8 cellular contexts compared by ENCODE assay signal in the genomic region with DNA sequence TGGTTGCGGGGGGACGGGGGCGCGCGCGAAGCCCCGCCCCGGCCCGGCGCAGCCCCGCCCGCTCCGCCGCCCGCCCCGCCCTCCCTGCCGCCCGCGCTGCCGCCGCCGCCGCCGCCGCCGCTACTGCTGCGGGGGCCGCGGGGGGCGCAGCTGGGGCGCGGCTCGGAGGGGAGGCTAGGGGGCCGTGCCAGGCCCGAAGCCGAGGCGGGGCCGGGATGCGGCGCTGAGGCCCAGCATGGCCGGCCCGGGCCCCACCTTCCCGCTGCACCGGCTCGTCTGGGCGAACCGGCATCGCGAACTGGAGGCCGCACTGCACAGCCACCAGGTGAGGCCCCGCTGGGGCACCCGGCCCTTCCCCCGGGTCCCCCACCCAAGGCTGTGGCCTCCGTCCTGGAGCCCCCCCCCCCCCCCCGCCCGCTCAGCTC. TPM values are rescaled to one million over a fixed set of nuclear protein-coding genes. Genes with fewer than 3 reads are reported as not detected.
A peak's percentile ranks its signal among the peaks of the same experiment; 100 is the strongest.
DNase-seq lines count a peak whose midpoint lies in the region; ATAC-seq and TF ChIP-seq lines count a peak whose summit lies in the region.

A gene (plus strand): TSS at position 78 of the 425 bp plus-strand sequence. CDS start 158 bp downstream, at position 236.

- peak within 1 kb of the TSS; percentile 94 for H3K4me3 ChIP-seq in BJ (ENCODE audit: low read depth, low read length)
- peak within 1 kb of the TSS; percentile 93 for H3K4me3 ChIP-seq in coronary artery
- peak within 1 kb of the TSS; percentile 85 for H3K4me3 ChIP-seq in upper lobe of right lung

- TF ChIP-seq CTCF in BJ (IDR thresholded peaks at IDR 0.05; ENCODE audit: insufficient read depth, low read depth, low read length) (no peak), coronary artery (IDR thresholded peaks at IDR 0.05) (no peak), mesothelial cell of epicardium (IDR thresholded peaks at IDR 0.05; ENCODE audit: unreplicated experiment) (no peak), upper lobe of right lung (IDR thresholded peaks at IDR 0.05) (no peak)

- peaks cover 25% of the 10 kb centered on the region for H3K4me1 Mint-ChIP-seq in mesothelial cell of epicardium

- CTCF ChIA-PET in BJ (lab: Yijun Ruan, JAX), result interaction anchor here (1.0 to 3.3 kb wide), 9 partner anchors 12 to 208 kb away, joined by 3 to 12 read pairs (median 4); a partner anchor contains a TSS

- intact Hi-C loops in upper lobe of right lung (cut with DNase I), result no loop called here

- peaks cover 25% of the 10 kb centered on the region for H3K36me3 ChIP-seq in BJ (ENCODE audit: control insufficient read depth, insufficient read depth, low read length)
- peaks cover 49% of the 10 kb centered on the region for H3K36me3 ChIP-seq in upper lobe of right lung

- DNase-seq in BJ (ENCODE audit: low read depth) (no peak), M059J (ENCODE audit: low read depth) (no peak), coronary artery (ENCODE audit: low spot score) (no peak), mesothelial cell of epicardium (ENCODE audit: low spot score in 2 of 2, unreplicated experiment in 2 of 2) (no peak), upper lobe of right lung (no peak), SK-N-DZ (ENCODE audit: low spot score) (no peak), OCI-M1 (lab: John Stamatoyannopoulos, UW) (no peak)

- ATAC-seq in GM19438 (IDR thresholded peaks at IDR 0.05; ENCODE audit: low read depth, unreplicated experiment), result peak; percentile 33
- no peak for ATAC-seq in upper lobe of right lung

- POLR2A ChIA-PET in BJ (lab: Charles Lee), result interaction anchor here (0.6 to 1.1 kb wide), 2 partner anchors 14 to 80 kb away, joined by 4 to 11 read pairs; a partner anchor contains a TSS

- peak within 1 kb of the TSS; percentile 97 for H3K27ac Mint-ChIP-seq in mesothelial cell of epicardium

- H3K4me3 Mint-ChIP-seq in mesothelial cell of epicardium, result peak within 1 kb of the TSS; percentile 88

- peaks cover 48% of the 10 kb centered on the region for H3K4me1 ChIP-seq in upper lobe of right lung

- H3K27me3 ChIP-seq in BJ (ENCODE audit: control insufficient read depth, insufficient read depth, low read length) (no peaks in the 10 kb centered on the region), upper lobe of right lung (no peaks in the 10 kb centered on the region)

- H3K9me3 Mint-ChIP-seq in mesothelial cell of epicardium, result no peaks in the 10 kb centered on the region

- no peaks in the 10 kb centered on the region for H3K27me3 Mint-ChIP-seq in mesothelial cell of epicardium (ENCODE audit: low read depth)

- H3K9me3 ChIP-seq in upper lobe of right lung, result no peaks in the 10 kb centered on the region

- H3K36me3 Mint-ChIP-seq in mesothelial cell of epicardium, result peaks cover 13% of the 10 kb centered on the region

- H3K27ac ChIP-seq in coronary artery (peak within 1 kb of the TSS; percentile 68 to 95), upper lobe of right lung (peak within 1 kb of the TSS; percentile 96)

RNA-seq across cellular contexts. Expression of the gene that starts here (rescaled TPM):
- 18.4 and 30.7 TPM in 2 replicates for polyA plus RNA-seq in BJ (2011; rRNA removed)
- 27.4 and 33.7 TPM in 2 replicates for polyA minus RNA-seq in BJ (2011; rRNA and poly(A)+ RNA removed)
- total RNA-seq in M059J (2014; rRNA removed; shearing (Covaris generic)), result 9.8 and 14.9 TPM in 2 replicates
- total RNA-seq in mesothelial cell of epicardium, result 71.3 to 78.5 TPM (median 76.5 TPM) in 3 replicates
- total RNA-seq in upper lobe of right lung, result 59.4 TPM
- polyA plus RNA-seq in SK-N-DZ (2014; cell fraction: cytosol; rRNA removed), result 21.1 and 25.4 TPM in 2 replicates
- polyA plus RNA-seq in SK-N-DZ (2014; cell fraction: nucleus; rRNA removed), result 91.5 and 113 TPM in 2 replicates
